In the genomic region with DNA sequence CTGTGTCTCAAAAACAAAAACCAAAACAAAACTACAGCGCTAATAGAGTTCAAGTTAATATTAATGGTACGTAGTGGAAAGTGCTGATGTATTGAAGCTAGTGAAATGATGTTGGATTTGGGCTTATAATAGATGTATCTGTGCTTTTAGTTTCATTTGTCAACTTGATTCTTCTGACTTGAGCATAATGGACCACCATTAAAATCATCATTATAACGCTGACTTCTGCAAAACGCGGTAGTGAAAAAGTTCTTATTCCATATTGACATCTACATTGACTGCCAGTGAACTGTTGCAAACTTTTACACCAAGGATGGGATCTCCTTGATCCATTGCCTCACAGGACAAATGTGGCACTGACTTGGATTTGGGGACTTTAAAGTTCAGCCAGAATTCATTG, we compare ENCODE assay signal across 23 cellular contexts.
A peak's percentile ranks its signal among the peaks of the same experiment; 100 is the strongest.
DNase-seq lines count a peak whose midpoint lies in the region; FAIRE-seq and TF ChIP-seq lines count a peak whose summit lies in the region.
"Had no signal": no experiment of that assay in that cellular context is flagged by ENCODE, and none has a peak within 500 bp of the region (broad histone marks: within the 10 kb centered on the region; RNA-seq: fewer than 3 reads in every experiment).

No MANE protein-coding gene starts in this region.

- peaks cover 26% of the 10 kb centered on the region for H3K36me3 Mint-ChIP-seq in activated naive CD4-positive, alpha-beta T cell treated with anti-CD3 and anti-CD28 coated beads, Interleukin-2, amount 10 ng/mL, durations not matched to agents 7 days and 5 days
- H3K36me3 Mint-ChIP-seq in progenitor cell of endocrine pancreas (ENCODE audit: insufficient read depth): no peaks in the 10 kb centered on the region
- H3K36me3 Mint-ChIP-seq: type B pancreatic cell had no signal

- H3K4me3 Mint-ChIP-seq in activated naive CD4-positive, alpha-beta T cell treated with anti-CD3 and anti-CD28 coated beads, Interleukin-2, amount 10 ng/mL, durations not matched to agents 7 days and 5 days: no peak overlapping the region
- H3K4me3 Mint-ChIP-seq in progenitor cell of endocrine pancreas (ENCODE audit: low read depth): no peak overlapping the region
- H3K4me3 Mint-ChIP-seq: activated T-cell treated with anti-CD3 and anti-CD28 coated beads, Interleukin-2, amount 50 U/mL, for 4 hours; type B pancreatic cell had no signal

- H3K4me1 ChIP-seq in Loucy (ENCODE audit: insufficient read depth, low read length, poor library complexity, severe bottlenecking) (peaks cover 50% of the 10 kb centered on the region), H1 (replicated peaks in 1 of 4; ENCODE audit: control insufficient read depth in 3 of 4, insufficient read depth in 4 of 4, low read length in 3 of 4) (peaks cover 4 to 15% (median 8%) of the 10 kb centered on the region in 4 experiments; a peak in 6 of 7 replicates), small intestine (ENCODE audit: control insufficient read depth in 2 of 2, insufficient read depth in 1 of 2, low read depth in 1 of 2, low read length in 1 of 2) (no peaks in the 10 kb centered on the region)

- 0 out of 2 replicates have a peak overlapping the region, but pooled peaks have one; percentile 21 for H2BK15ac ChIP-seq in H1 (ENCODE audit: low read length)

- H3F3A ChIP-seq in Loucy (ENCODE audit: low read depth): peaks cover 4% of the 10 kb centered on the region; the same call in 1 of the 2 replicates

- no peaks in the 10 kb centered on the region for H3K79me1 ChIP-seq in H1 (ENCODE audit: low read depth, low read length)

- no peak overlapping the region for H4K5ac ChIP-seq in H1 (ENCODE audit: insufficient read length, low read depth, low read length)

- peak overlapping the region; percentile 68; the same call in 1 of the 2 replicates for H2BK20ac ChIP-seq in H1 (ENCODE audit: low read length)

- H3K36me3 ChIP-seq in Loucy (ENCODE audit: insufficient read depth, low read length): peaks cover 8% of the 10 kb centered on the region; the same call in 1 of the 2 replicates
- H3K36me3 ChIP-seq in H1 (ENCODE audit: control insufficient read depth in 2 of 4, insufficient read depth in 4 of 4, low read length in 3 of 4): no peaks in the 10 kb centered on the region
- H3K36me3 ChIP-seq in small intestine (ENCODE audit: control insufficient read depth in 2 of 2, insufficient read depth in 2 of 2, low read length in 2 of 2): peaks cover 2 to 4% of the 10 kb centered on the region in 2 donors

- no peak overlapping the region for H3K56ac ChIP-seq in H1 (replicated peaks; ENCODE audit: insufficient read length, low read depth, low read length)

- H4K20me1 ChIP-seq in Loucy (ENCODE audit: insufficient read depth, low read length, poor library complexity, severe bottlenecking) (no peaks in the 10 kb centered on the region), H1 (replicated peaks in 1 of 2; ENCODE audit: control insufficient read depth in 1 of 2, insufficient read depth in 2 of 2, low read length in 2 of 2) (no peaks in the 10 kb centered on the region)

- H3K14ac ChIP-seq in H1 (ENCODE audit: insufficient read length): no peak overlapping the region

- H4K8ac ChIP-seq in H1 (ENCODE audit: extremely low read depth, insufficient read depth, low read length): no peak overlapping the region

- TF ChIP-seq EP300 in H1 (IDR thresholded peaks at IDR 0.05; ENCODE audit: borderline replicate concordance in 1 of 2, low read depth in 2 of 2, low read length in 2 of 2): no peak

- H2AFZ ChIP-seq in Loucy (ENCODE audit: low read length) (no peak overlapping the region), H1 (ENCODE audit: low read length) (no peak overlapping the region)

- H2BK5ac ChIP-seq in H1 (ENCODE audit: low read depth, low read length): peak overlapping the region; percentile 62; the same call in 1 of the 2 replicates

- no peak overlapping the region for H3K23ac ChIP-seq in H1 (ENCODE audit: insufficient read length)

- H3K27ac Mint-ChIP-seq in activated naive CD4-positive, alpha-beta T cell treated with anti-CD3 and anti-CD28 coated beads, Interleukin-2, amount 10 ng/mL, durations not matched to agents 7 days and 5 days: peak overlapping the region; percentile 80
- H3K27ac Mint-ChIP-seq in progenitor cell of endocrine pancreas: peak overlapping the region; percentile 42

- H2BK120ac ChIP-seq in H1 (replicated peaks; ENCODE audit: low read depth, low read length): peak overlapping the region; percentile 34

- no peaks in the 10 kb centered on the region for H3K79me2 ChIP-seq in Loucy (ENCODE audit: insufficient read depth, low read length)
- no peaks in the 10 kb centered on the region for H3K79me2 ChIP-seq in H1 (ENCODE audit: control insufficient read depth in 1 of 2, insufficient read depth in 2 of 2, low read length in 2 of 2)

- no peak for FAIRE-seq in H1 (lab: Jason Lieb, UNC)
- FAIRE-seq in small intestine (lab: Jason Lieb, UNC): no peak
- FAIRE-seq: D721Med, G401.6, RCC 7860 had no signal

- TF ChIP-seq CTCF in Loucy (conservative IDR thresholded peaks at IDR 0.05; ENCODE audit: low read length): no peak
- TF ChIP-seq CTCF in H1 (IDR thresholded peaks at IDR 0.05; ENCODE audit: control extremely low read depth in 1 of 3, insufficient read depth in 1 of 3, low read depth in 1 of 3, low read length in 3 of 3): no peak
- no peak for TF ChIP-seq CTCF in progenitor cell of endocrine pancreas (IDR thresholded peaks at IDR 0.05; ENCODE audit: unreplicated experiment)

- H3K4me3 ChIP-seq in Loucy (ENCODE audit: low read length, poor library complexity, severe bottlenecking) (no peak overlapping the region), H1 (ENCODE audit: extremely low read depth in 1 of 4, insufficient read depth in 2 of 4, low read depth in 3 of 4, low read length in 4 of 4) (no peak overlapping the region), small intestine (ENCODE audit: low read depth in 1 of 2, low read length in 2 of 2) (no peak overlapping the region)

- WGBS in H1 (ENCODE audit: extremely low coverage in 1 of 2, insufficient coverage in 1 of 2, insufficient read length in 1 of 2, insufficient replicate concordance in 2 of 2, low coverage in 1 of 2, low lambda C conversion rate in 2 of 2, missing lambda C conversion rate in 1 of 2), 2 experiments: 89% methylated on average over 5 of the region's 5 CpGs; no CpG with 5 or more reads in 1 of the 2 experiments
- 87 to 95% (median 94%) methylated on average over 5 of the region's 5 CpGs for WGBS in small intestine, 3 donors

- no peak for TF ChIP-seq RAD21 in H1 (IDR thresholded peaks at IDR 0.05 in 1 of 2, conservative IDR thresholded peaks at IDR 0.05 in 1 of 2; ENCODE audit: low read depth in 2 of 2, low read length in 2 of 2)

- H3K9me2 ChIP-seq in Loucy (replicated peaks; ENCODE audit: low read depth, low read length): no peaks in the 10 kb centered on the region

- H2AK5ac ChIP-seq in H1 (ENCODE audit: low read depth, low read length): no peak overlapping the region

- peak overlapping the region; percentile 82 for H3K4me2 ChIP-seq in Loucy (ENCODE audit: low read depth, low read length, poor library complexity, severe bottlenecking)
- H3K4me2 ChIP-seq in H1 (ENCODE audit: insufficient read depth in 1 of 2, low read depth in 2 of 2, low read length in 2 of 2): no peak overlapping the region

- no peak for DNase-seq in activated naive CD4-positive, alpha-beta T cell treated with anti-CD3 and anti-CD28 coated beads, Interleukin-2, amount 10 ng/mL, durations not matched to agents 7 days and 5 days
- DNase-seq in activated naive CD4-positive, alpha-beta T cell (lab: John Stamatoyannopoulos, UW): no peak
- DNase-seq in H1 (ENCODE audit: low read depth in 1 of 2, low spot score in 2 of 2) (no peak), progenitor cell of endocrine pancreas (ENCODE audit: low spot score, unreplicated experiment) (no peak), NCI-H345 (lab: John Stamatoyannopoulos, UW) (no peak), small intestine (no peak), HCEC 1CT (no peak)
- DNase-seq: 8988T; activated CD4-positive, CD25-positive, alpha-beta regulatory T cell treated with anti-CD3 and anti-CD28 coated beads, Interleukin-2, amount 50 U/mL, for 72 hours; activated naive CD4-positive, alpha-beta T cell treated with anti-CD3 and anti-CD28 coated beads, Interleukin-2, amount 50 U/mL, for 16 hours; activated T-cell treated with anti-CD3 and anti-CD28 coated beads, Interleukin-2, amount 50 U/mL, for 4 hours; effector CD8-positive, alpha-beta T cell; left colon; MM.1S; NCI-H1694; NCI-H82; stimulated activated CD4-positive, alpha-beta T cell treated with anti-CD3 and anti-CD28 coated beads, Interleukin-4, amount 100 ng/mL, for 24 hours; T1000 had no signal

- H3K4ac ChIP-seq in H1 (replicated peaks; ENCODE audit: insufficient read length, low read depth, low read length): no peak overlapping the region

- H3K4me1 Mint-ChIP-seq in activated naive CD4-positive, alpha-beta T cell treated with anti-CD3 and anti-CD28 coated beads, Interleukin-2, amount 10 ng/mL, durations not matched to agents 7 days and 5 days: peaks cover 63% of the 10 kb centered on the region
- H3K4me1 Mint-ChIP-seq in progenitor cell of endocrine pancreas (ENCODE audit: low read depth): peaks cover 19% of the 10 kb centered on the region

- no peaks in the 10 kb centered on the region for H3K23me2 ChIP-seq in H1 (ENCODE audit: low read depth, low read length)

- peaks cover 39% of the 10 kb centered on the region for H3K27me3 Mint-ChIP-seq in activated naive CD4-positive, alpha-beta T cell treated with anti-CD3 and anti-CD28 coated beads, Interleukin-2, amount 10 ng/mL, durations not matched to agents 7 days and 5 days
- no peaks in the 10 kb centered on the region for H3K27me3 Mint-ChIP-seq in progenitor cell of endocrine pancreas
- H3K27me3 Mint-ChIP-seq: type B pancreatic cell had no signal

- TF ChIP-seq POLR2A in H1 (IDR thresholded peaks at IDR 0.05; ENCODE audit: control extremely low read depth in 1 of 2, low read depth in 2 of 2, low read length in 2 of 2): no peak

- H3K9ac ChIP-seq in Loucy (ENCODE audit: low read depth, low read length, poor library complexity, severe bottlenecking) (peak overlapping the region; percentile 80), H1 (replicated peaks in 1 of 4; ENCODE audit: extremely low read depth in 1 of 4, low read depth in 3 of 4, low read length in 3 of 4) (no peak overlapping the region)

- peaks cover 5% of the 10 kb centered on the region for H3K9me3 ChIP-seq in Loucy (ENCODE audit: insufficient read depth, low read depth, low read length)
- H3K9me3 ChIP-seq in H1 (ENCODE audit: insufficient read depth in 2 of 2, low read depth in 1 of 2, low read length in 1 of 2): no peaks in the 10 kb centered on the region
- H3K9me3 ChIP-seq in small intestine (ENCODE audit: control insufficient read depth, low read depth): no peaks in the 10 kb centered on the region

- H2BK12ac ChIP-seq in H1 (ENCODE audit: low read depth, low read length): peak overlapping the region; percentile 69; the same call in 1 of the 2 replicates

- no peak overlapping the region; the same call in 1 of the 2 replicates for H3K18ac ChIP-seq in H1 (ENCODE audit: extremely low read depth, low read length)

- H3K27ac ChIP-seq in H1 (ENCODE audit: low read depth, low read length) (no peak overlapping the region), small intestine (ENCODE audit: low read depth in 1 of 2, low read length in 1 of 2) (no peak overlapping the region)

- CTCF ChIA-PET in activated naive CD4-positive, alpha-beta T cell treated with anti-CD3 and anti-CD28 coated beads, Interleukin-2, amount 10 ng/mL, durations not matched to agents 7 days and 5 days (lab: Charles Lee): no interaction called here
- CTCF ChIA-PET in H1 (lab: Charles Lee; ENCODE audit: partially characterized antibody): interaction anchor here (0.9 to 2.2 kb wide), 4 partner anchors 32 to 1175 kb away, joined by 3 to 6 read pairs (median 5); no protein-coding TSS in a partner anchor

- peaks cover 14% of the 10 kb centered on the region for H3K9me3 Mint-ChIP-seq in activated naive CD4-positive, alpha-beta T cell treated with anti-CD3 and anti-CD28 coated beads, Interleukin-2, amount 10 ng/mL, durations not matched to agents 7 days and 5 days
- H3K9me3 Mint-ChIP-seq in progenitor cell of endocrine pancreas (ENCODE audit: low read depth): peaks cover 10% of the 10 kb centered on the region

- peak overlapping the region; percentile 32 for H4K91ac ChIP-seq in H1 (replicated peaks; ENCODE audit: insufficient read length, low read length)

- POLR2A ChIA-PET in H1 (lab: Charles Lee; ENCODE audit: partially characterized antibody): no interaction called here

- H3K27me3 ChIP-seq in Loucy (ENCODE audit: insufficient read depth, low read length, poor library complexity, severe bottlenecking): no peaks in the 10 kb centered on the region
- H3K27me3 ChIP-seq in H1 (replicated peaks in 1 of 4; ENCODE audit: control insufficient read depth in 3 of 4, extremely low read depth in 1 of 4, insufficient read depth in 3 of 4, low read length in 3 of 4): no peaks in the 10 kb centered on the region
- H3K27me3 ChIP-seq in small intestine (ENCODE audit: control insufficient read depth in 2 of 2, insufficient read depth in 2 of 2, low read length in 2 of 2): peaks cover 0 to 2% of the 10 kb centered on the region in 2 donors
